Comparison of ENCODE assay signal across 7 cellular contexts in genomic region chr22:31343235-31344191, GRCh38. TPM values are rescaled to one million over a fixed set of nuclear protein-coding genes. Genes with fewer than 3 reads are reported as not detected.
A peak's percentile ranks its signal among the peaks of the same experiment; 100 is the strongest.
DNase-seq lines count a peak whose midpoint lies in the region; TF ChIP-seq lines count a peak whose summit lies in the region.

No MANE protein-coding gene starts in this region.

- intact Hi-C loops in activated T-helper 1 cell treated with anti-CD3 and anti-CD28 coated beads, Interleukin-12 subunit alpha, Interleukin-12 subunit beta, Interleukin-2, Interleukin-4 antibody, amounts not matched to agents 30 ng/mL and 10 ng/mL and 1 ng/mL, durations not matched to agents 14 hours and 24 hours and 36 hours (cut with micrococcal nuclease), result no loop called here
- intact Hi-C loops in head of caudate nucleus (cut with DNase I), result loop anchor here (2.0 kb wide), 1 partner anchor 55 kb away; the partner anchor contains the start of gene DRG1

- H3K27ac Mint-ChIP-seq in activated T-helper 1 cell treated with anti-CD3 and anti-CD28 coated beads, Interleukin-12 subunit alpha, Interleukin-12 subunit beta, Interleukin-2, Interleukin-4 antibody, amounts not matched to agents 30 ng/mL and 10 ng/mL and 1 ng/mL, durations not matched to agents 14 hours and 24 hours and 36 hours, result peak overlapping the region; percentile 89

- H3K27me3 Mint-ChIP-seq in activated T-helper 1 cell treated with anti-CD3 and anti-CD28 coated beads, Interleukin-12 subunit alpha, Interleukin-12 subunit beta, Interleukin-2, Interleukin-4 antibody, amounts not matched to agents 30 ng/mL and 10 ng/mL and 1 ng/mL, durations not matched to agents 14 hours and 24 hours and 36 hours (ENCODE audit: insufficient read depth), result no peaks in the 10 kb centered on the region

- peaks cover 46% of the 10 kb centered on the region for H3K36me3 Mint-ChIP-seq in activated T-helper 1 cell treated with anti-CD3 and anti-CD28 coated beads, Interleukin-12 subunit alpha, Interleukin-12 subunit beta, Interleukin-2, Interleukin-4 antibody, amounts not matched to agents 30 ng/mL and 10 ng/mL and 1 ng/mL, durations not matched to agents 14 hours and 24 hours and 36 hours (ENCODE audit: low read depth)

- DNase-seq in GM12864 (ENCODE audit: low read depth) (no peak), NCI-H1105 treated with DMSO at 0.1 percent for 48 hours (lab: John Stamatoyannopoulos, UW) (peak; percentile 84), head of caudate nucleus (peak in 31 of 42 donors; percentile 21 to 69 (median 48)), retina (peak; percentile 83), cortex of kidney (lab: John Stamatoyannopoulos, UW) (no peak)
- no peak for DNase-seq in activated T-helper 1 cell treated with anti-CD3 and anti-CD28 coated beads, Interleukin-12 subunit alpha, Interleukin-12 subunit beta, Interleukin-2, Interleukin-4 antibody, amounts not matched to agents 30 ng/mL and 10 ng/mL and 1 ng/mL, durations not matched to agents 14 hours and 24 hours and 36 hours (ENCODE audit: low spot score)
- DNase-seq in central memory CD4-positive, alpha-beta T cell, result no peak

- no peak for TF ChIP-seq CTCF in GM12864 (IDR thresholded peaks at IDR 0.05; ENCODE audit: low read depth, low read length, missing control alignments)

- H3K9me3 Mint-ChIP-seq in activated T-helper 1 cell treated with anti-CD3 and anti-CD28 coated beads, Interleukin-12 subunit alpha, Interleukin-12 subunit beta, Interleukin-2, Interleukin-4 antibody, amounts not matched to agents 30 ng/mL and 10 ng/mL and 1 ng/mL, durations not matched to agents 14 hours and 24 hours and 36 hours, result no peaks in the 10 kb centered on the region

- H3K4me3 Mint-ChIP-seq in activated T-helper 1 cell treated with anti-CD3 and anti-CD28 coated beads, Interleukin-12 subunit alpha, Interleukin-12 subunit beta, Interleukin-2, Interleukin-4 antibody, amounts not matched to agents 30 ng/mL and 10 ng/mL and 1 ng/mL, durations not matched to agents 14 hours and 24 hours and 36 hours, result peak overlapping the region; percentile 87

- H3K4me1 Mint-ChIP-seq in activated T-helper 1 cell treated with anti-CD3 and anti-CD28 coated beads, Interleukin-12 subunit alpha, Interleukin-12 subunit beta, Interleukin-2, Interleukin-4 antibody, amounts not matched to agents 30 ng/mL and 10 ng/mL and 1 ng/mL, durations not matched to agents 14 hours and 24 hours and 36 hours (ENCODE audit: low read depth), result peaks cover 62% of the 10 kb centered on the region

- H3K4me3 ChIP-seq in GM12864 (ENCODE audit: low read depth, low read length), result peak overlapping the region; percentile 73

RNA-seq across cellular contexts. Expression of gene PATZ1, which starts 2.6 kb away (rescaled TPM):
- 29.5 and 31.5 TPM in 2 replicates for total RNA-seq in activated T-helper 1 cell treated with anti-CD3 and anti-CD28 coated beads, Interleukin-12 subunit alpha, Interleukin-12 subunit beta, Interleukin-2, Interleukin-4 antibody, amounts not matched to agents 30 ng/mL and 10 ng/mL and 1 ng/mL, durations not matched to agents 14 hours and 24 hours and 36 hours

RNA-seq across cellular contexts. Expression of gene PIK3IP1, which starts 51.2 kb away (rescaled TPM):
- total RNA-seq in activated T-helper 1 cell treated with anti-CD3 and anti-CD28 coated beads, Interleukin-12 subunit alpha, Interleukin-12 subunit beta, Interleukin-2, Interleukin-4 antibody, amounts not matched to agents 30 ng/mL and 10 ng/mL and 1 ng/mL, durations not matched to agents 14 hours and 24 hours and 36 hours, result 11.1 and 12.3 TPM in 2 replicates

RNA-seq across cellular contexts. Expression of gene DRG1, which starts 55.9 kb away (rescaled TPM):
- 113 and 125 TPM in 2 replicates for total RNA-seq in activated T-helper 1 cell treated with anti-CD3 and anti-CD28 coated beads, Interleukin-12 subunit alpha, Interleukin-12 subunit beta, Interleukin-2, Interleukin-4 antibody, amounts not matched to agents 30 ng/mL and 10 ng/mL and 1 ng/mL, durations not matched to agents 14 hours and 24 hours and 36 hours

Comparison
In these comparisons a context has a peak if more than half of its experiments do, and no peak if none do; other contexts are left out.
1. DNase-seq: peak in NCI-H1105 treated with DMSO at 0.1 percent for 48 hours (single experiment), head of caudate nucleus (31 of 42) and retina (single experiment); none in GM12864 (single experiment), activated T-helper 1 cell treated with anti-CD3 and anti-CD28 coated beads, Interleukin-12 subunit alpha, Interleukin-12 subunit beta, Interleukin-2, Interleukin-4 antibody, amounts not matched to agents 30 ng/mL and 10 ng/mL and 1 ng/mL, durations not matched to agents 14 hours and 24 hours and 36 hours (single experiment), cortex of kidney (single experiment) and central memory CD4-positive, alpha-beta T cell (single experiment).